In the genomic region with DNA sequence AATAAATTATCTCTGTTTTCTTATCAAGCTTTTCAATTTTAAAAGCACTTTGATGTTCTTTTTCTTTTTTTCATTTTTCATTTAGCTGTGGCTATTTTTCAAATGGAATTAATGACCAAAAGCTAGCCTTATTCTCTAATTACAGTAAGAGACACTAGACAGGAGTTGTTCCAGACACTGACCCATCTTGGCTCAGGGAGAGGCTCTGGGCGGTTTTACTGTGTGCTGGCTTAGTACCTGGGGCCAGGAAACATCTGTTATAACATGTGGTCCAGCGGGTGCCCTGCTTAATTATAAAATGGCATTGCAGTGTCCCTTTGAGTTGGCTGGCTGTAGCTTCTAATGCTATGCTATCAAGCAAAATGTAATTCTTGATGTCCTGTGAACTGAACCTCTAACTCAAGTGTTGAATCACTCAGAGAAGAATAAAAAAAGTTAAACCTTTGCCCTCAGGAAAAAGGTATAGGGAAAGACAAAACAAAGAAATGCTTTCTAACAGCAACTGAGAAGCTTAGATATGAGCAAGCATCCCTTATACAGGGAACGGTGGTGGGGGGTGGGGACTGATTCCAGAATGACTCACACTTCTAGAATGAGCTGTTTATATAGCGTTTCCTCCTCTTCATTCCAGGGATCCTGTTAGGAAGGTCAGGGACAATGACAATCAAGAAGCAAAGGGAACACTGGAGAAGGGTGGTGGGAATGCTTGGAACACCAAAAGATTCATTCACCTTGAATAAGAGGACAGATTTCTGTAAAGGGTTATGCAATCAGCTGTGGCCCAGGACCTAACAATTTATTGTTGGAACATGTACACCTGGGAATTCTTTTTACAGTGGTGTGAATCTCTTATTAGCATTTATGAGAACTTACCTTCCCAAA, we compare ENCODE assay signal across 10 cellular contexts. TPM values are rescaled to one million over a fixed set of nuclear protein-coding genes. Genes with fewer than 3 reads are reported as not detected.
DNase-seq lines count a peak whose midpoint lies in the region; ATAC-seq and TF ChIP-seq lines count a peak whose summit lies in the region.
"Had no signal": no experiment of that assay in that cellular context is flagged by ENCODE, and none has a peak within 500 bp of the region (broad histone marks: within the 10 kb centered on the region; RNA-seq: fewer than 3 reads in every experiment).

No MANE protein-coding gene starts in this region.

- H3K27me3 ChIP-seq in neuronal stem cell (ENCODE audit: control insufficient read depth in 3 of 3, insufficient read depth in 3 of 3, low read depth in 1 of 3, low read length in 3 of 3): no peaks in the 10 kb centered on the region

- no CpG with 5 or more reads among the region's 4 CpGs for WGBS in neuronal stem cell (ENCODE audit: extremely low coverage in 2 of 2, insufficient read length in 2 of 2, insufficient replicate concordance in 1 of 2), 2 donors

- peak overlapping the region; percentile 36 for H2AFZ ChIP-seq in neuronal stem cell (ENCODE audit: low read length)

- no peak overlapping the region for H2AK5ac ChIP-seq in neuronal stem cell (ENCODE audit: low read depth, low read length)

- H3K36me3 ChIP-seq in neuronal stem cell (replicated peaks in 1 of 2; ENCODE audit: control insufficient read depth in 2 of 2, insufficient read depth in 2 of 2, low read length in 2 of 2): no peaks in the 10 kb centered on the region

- no peak overlapping the region for H4K91ac ChIP-seq in neuronal stem cell (ENCODE audit: low read depth, low read length, poor library complexity)

- no peak overlapping the region for H4K8ac ChIP-seq in neuronal stem cell (ENCODE audit: low read depth, low read length)

- H3K9me3 ChIP-seq in neuronal stem cell (replicated peaks in 1 of 2; ENCODE audit: control insufficient read depth in 2 of 2, insufficient read depth in 1 of 2, low read depth in 1 of 2, low read length in 2 of 2): no peaks in the 10 kb centered on the region

- H3K4me2 ChIP-seq in neuronal stem cell (ENCODE audit: insufficient read depth, low read length, poor library complexity, severe bottlenecking): no peak overlapping the region
- H3K4me2 ChIP-seq: KMS-11 had no signal

- no peak overlapping the region for H3K14ac ChIP-seq in neuronal stem cell (ENCODE audit: low read length)

- H3K79me1 ChIP-seq in neuronal stem cell (ENCODE audit: low read depth, low read length): no peaks in the 10 kb centered on the region

- no peak overlapping the region for H3K4me3 ChIP-seq in fibroblast of mammary gland (ENCODE audit: control insufficient read depth, low read depth, low read length)
- no peak overlapping the region for H3K4me3 ChIP-seq in neuronal stem cell (ENCODE audit: low read length in 2 of 2)

- H3K4ac ChIP-seq in neuronal stem cell (ENCODE audit: low read length): no peak overlapping the region

- peaks cover 0 to 6% of the 10 kb centered on the region in 2 donors for H3K4me1 ChIP-seq in neuronal stem cell (ENCODE audit: control insufficient read depth in 2 of 2, insufficient read depth in 1 of 2, low read depth in 1 of 2, low read length in 2 of 2)

- no peak overlapping the region for H2BK5ac ChIP-seq in neuronal stem cell (ENCODE audit: low read length)

- H3K23ac ChIP-seq in neuronal stem cell (ENCODE audit: low read depth, low read length, poor library complexity): no peak overlapping the region

- no peak overlapping the region for H3K18ac ChIP-seq in neuronal stem cell (ENCODE audit: low read length)

- TF ChIP-seq CTCF in fibroblast of mammary gland (conservative IDR thresholded peaks at IDR 0.05; ENCODE audit: control insufficient read depth, insufficient read depth, low read depth, low read length): no peak

- peak; percentile 62 for DNase-seq in DMS153 treated with DMSO at 0.1 percent for 48 hours (lab: John Stamatoyannopoulos, UW; ENCODE audit: unreplicated experiment)
- peak; percentile 12 for DNase-seq in OCI-M1 (lab: John Stamatoyannopoulos, UW)
- DNase-seq in fibroblast of mammary gland (ENCODE audit: low read depth): peak; percentile 72
- DNase-seq in neuronal stem cell (ENCODE audit: low spot score): no peak
- DNase-seq in SIG-M5 treated with dmso at 0.1 percent for 504 hours (lab: John Stamatoyannopoulos, UW; ENCODE audit: unreplicated experiment): no peak
- DNase-seq in midbrain (lab: John Stamatoyannopoulos, UW): no peak
- DNase-seq: activated CD8-positive, alpha-beta memory T cell treated with anti-CD3 and anti-CD28 coated beads, Interleukin-2, amount 50 U/mL, for 48 hours had no signal

- no peak overlapping the region for H3K27ac ChIP-seq in neuronal stem cell (replicated peaks; ENCODE audit: low read length)
- H3K27ac ChIP-seq: KMS-11 had no signal

- H3K9ac ChIP-seq in neuronal stem cell (ENCODE audit: low read depth, low read length, poor library complexity): no peak overlapping the region
- H3K9ac ChIP-seq: KMS-11 had no signal

- H2BK15ac ChIP-seq in neuronal stem cell (ENCODE audit: low read length): no peak overlapping the region

- H2BK120ac ChIP-seq in neuronal stem cell (ENCODE audit: low read depth, low read length): no peak overlapping the region

- ATAC-seq in GM19351 (IDR thresholded peaks at IDR 0.05; ENCODE audit: unreplicated experiment) (no peak), HG03095 (IDR thresholded peaks at IDR 0.05; ENCODE audit: unreplicated experiment) (no peak)

- H2BK12ac ChIP-seq in neuronal stem cell (ENCODE audit: low read length): no peak overlapping the region

RNA-seq across cellular contexts. Expression of gene NFIB, which starts 58.7 kb away (rescaled TPM):
- polyA plus RNA-seq in neuronal stem cell (2013, experiment 1 of 2): 0.08 TPM
- polyA plus RNA-seq in neuronal stem cell (2013, experiment 2 of 2): 0.10 TPM

Comparison
In these comparisons a context has a peak if more than half of its experiments do, and no peak if none do; other contexts are left out.
1. DNase-seq: peak in DMS153 treated with DMSO at 0.1 percent for 48 hours (single experiment), OCI-M1 (single experiment) and fibroblast of mammary gland (single experiment); none in neuronal stem cell (single experiment), SIG-M5 treated with dmso at 0.1 percent for 504 hours (single experiment) and midbrain (single experiment).